16 cellular contexts compared by ENCODE assay signal in genomic region chr10:119357389-119358139, GRCh38.
"Had no signal": no experiment of that assay in that cellular context is flagged by ENCODE, and none has a peak within 500 bp of the region (broad histone marks: within the 10 kb centered on the region; RNA-seq: fewer than 3 reads in every experiment).

No MANE protein-coding gene starts in this region.

- DNase-seq: activated CD4-positive, alpha-beta T cell treated with anti-CD3 and anti-CD28 coated beads, Interleukin-2, amount 10 ng/mL, durations not matched to agents 7 days and 5 days; activated naive CD4-positive, alpha-beta T cell treated with anti-CD3 and anti-CD28 coated beads for 36 hours; activated naive CD8-positive, alpha-beta T cell treated with anti-CD3 and anti-CD28 coated beads, Interleukin-2, amount 50 U/mL, for 24 hours; effector CD4-positive, alpha-beta T cell; esophagus squamous epithelium; foreskin fibroblast; glutamatergic neuron; SK-N-SH; stimulated activated CD4-positive, alpha-beta T cell treated with anti-CD3 and anti-CD28 coated beads, Interleukin-4, amount 100 ng/mL, for 24 hours; stimulated activated naive CD4-positive, alpha-beta T cell; T-cell; T-helper 9 cell had no signal

- H3K36me3 ChIP-seq: esophagus squamous epithelium had no signal

- H3K27me3 Mint-ChIP-seq: activated CD4-positive, alpha-beta T cell treated with anti-CD3 and anti-CD28 coated beads, Interleukin-2, amount 10 ng/mL, durations not matched to agents 7 days and 5 days; activated naive CD8-positive, alpha-beta T cell treated with anti-CD3 and anti-CD28 coated beads, Interleukin-2, amount 50 U/mL, for 24 hours; T-cell had no signal

- H3K4me3 ChIP-seq: esophagus squamous epithelium had no signal

- H3K4me1 Mint-ChIP-seq: activated naive CD8-positive, alpha-beta T cell treated with anti-CD3 and anti-CD28 coated beads, Interleukin-2, amount 50 U/mL, for 24 hours; neural crest cell had no signal

- ATAC-seq: activated naive CD8-positive, alpha-beta T cell treated with anti-CD3 and anti-CD28 coated beads, Interleukin-2, amount 50 U/mL, for 24 hours; T-cell had no signal

- H3K9me3 ChIP-seq: SK-N-SH had no signal

- H3K4me3 Mint-ChIP-seq: activated CD4-positive, alpha-beta T cell treated with anti-CD3 and anti-CD28 coated beads, Interleukin-2, amount 10 ng/mL, durations not matched to agents 7 days and 5 days; activated naive CD4-positive, alpha-beta T cell treated with anti-CD3 and anti-CD28 coated beads for 36 hours; activated naive CD8-positive, alpha-beta T cell treated with anti-CD3 and anti-CD28 coated beads, Interleukin-2, amount 50 U/mL, for 24 hours; neural crest cell; T-cell had no signal

- H3K27ac Mint-ChIP-seq: activated CD4-positive, alpha-beta T cell treated with anti-CD3 and anti-CD28 coated beads, Interleukin-2, amount 10 ng/mL, durations not matched to agents 7 days and 5 days; activated naive CD4-positive, alpha-beta T cell treated with anti-CD3 and anti-CD28 coated beads for 36 hours; activated naive CD8-positive, alpha-beta T cell treated with anti-CD3 and anti-CD28 coated beads, Interleukin-2, amount 50 U/mL, for 24 hours; activated T-helper 2 cell treated with anti-CD3 and anti-CD28 coated beads, Interferon-gamma antibody, Interleukin-2, Interleukin-4, amounts not matched to agents 10 μg/mL and 5 μg/mL and 100 μg/mL, durations not matched to agents 14 hours and 24 hours and 36 hours; T-cell had no signal

- H3K27me3 ChIP-seq: esophagus squamous epithelium had no signal

- FAIRE-seq: colon, endothelial cell of umbilical vein had no signal
